ENCODE assay signal across 1 cellular context in the genomic region with DNA sequence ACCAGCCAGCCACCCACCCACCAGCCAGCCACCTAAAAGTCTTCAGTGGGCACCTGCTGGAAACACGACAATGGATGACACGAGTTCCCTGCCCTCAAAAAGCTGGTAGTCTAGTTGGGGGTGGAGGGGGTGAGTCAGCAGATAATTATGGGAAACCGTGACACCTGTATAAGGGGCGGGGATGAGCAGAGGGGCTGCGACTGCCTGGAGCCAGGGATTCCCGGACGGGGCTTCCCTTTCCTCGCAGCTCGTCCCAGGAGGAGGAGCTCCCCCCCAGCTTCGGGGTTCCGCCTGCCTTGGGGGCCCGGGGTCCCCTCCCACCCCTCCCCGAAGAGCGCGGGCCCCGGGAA.
A peak's percentile ranks its signal among the peaks of the same experiment; 100 is the strongest.
TF ChIP-seq lines count a peak whose summit lies in the region.

No MANE protein-coding gene starts in this region.

TF ChIP-seq in A549, 52 proteins besides CTCF, POLR2A, EP300 and RAD21:
- TF ChIP-seq FOSL2 (IDR thresholded peaks at IDR 0.05) (no peak), FOSL2 (CRISPR knock-in tag; IDR thresholded peaks at IDR 0.05) (peak; percentile 62), NFE2L2 (conservative IDR thresholded peaks at IDR 0.05; ENCODE audit: low read length) (peak; percentile 71), CBX8 (IDR thresholded peaks at IDR 0.05) (no peak), NR3C1 (IDR thresholded peaks at IDR 0.05) (no peak), TFCP2L1 (CRISPR knock-in tag; IDR thresholded peaks at IDR 0.05) (no peak), NPAS2 (CRISPR knock-in tag; IDR thresholded peaks at IDR 0.05; ENCODE audit: borderline replicate concordance) (no peak), TP53 (CRISPR knock-in tag; IDR thresholded peaks at IDR 0.05) (no peak), SMC3 (IDR thresholded peaks at IDR 0.05) (no peak), ZNF302 (CRISPR knock-in tag; IDR thresholded peaks at IDR 0.05) (no peak), HEYL (CRISPR knock-in tag; IDR thresholded peaks at IDR 0.05) (no peak), MAFK (IDR thresholded peaks at IDR 0.05; ENCODE audit: partially characterized antibody) (peak; percentile 79), FOXS1 (CRISPR knock-in tag; IDR thresholded peaks at IDR 0.05) (no peak), RNF2 (IDR thresholded peaks at IDR 0.05; ENCODE audit: borderline replicate concordance, low read depth) (no peak), HOXA7 (CRISPR knock-in tag; IDR thresholded peaks at IDR 0.05) (no peak), SREBF2 (IDR thresholded peaks at IDR 0.05) (no peak), MYC (IDR thresholded peaks at IDR 0.05; ENCODE audit: borderline replicate concordance, low read length) (no peak), CEBPB (IDR thresholded peaks at IDR 0.05) (no peak), HOXB5 (CRISPR knock-in tag; IDR thresholded peaks at IDR 0.05) (no peak), CHD4 (IDR thresholded peaks at IDR 0.05; ENCODE audit: borderline replicate concordance) (no peak), KDM5A (IDR thresholded peaks at IDR 0.05) (no peak), EHF (CRISPR knock-in tag; IDR thresholded peaks at IDR 0.05) (no peak)
- TF ChIP-seq, protein P1, sequence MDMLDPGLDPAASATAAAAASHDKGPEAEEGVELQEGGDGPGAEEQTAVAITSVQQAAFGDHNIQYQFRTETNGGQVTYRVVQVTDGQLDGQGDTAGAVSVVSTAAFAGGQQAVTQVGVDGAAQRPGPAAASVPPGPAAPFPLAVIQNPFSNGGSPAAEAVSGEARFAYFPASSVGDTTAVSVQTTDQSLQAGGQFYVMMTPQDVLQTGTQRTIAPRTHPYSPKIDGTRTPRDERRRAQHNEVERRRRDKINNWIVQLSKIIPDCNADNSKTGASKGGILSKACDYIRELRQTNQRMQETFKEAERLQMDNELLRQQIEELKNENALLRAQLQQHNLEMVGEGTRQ (IDR thresholded peaks at IDR 0.05) = no peak
- TF ChIP-seq, protein P2, sequence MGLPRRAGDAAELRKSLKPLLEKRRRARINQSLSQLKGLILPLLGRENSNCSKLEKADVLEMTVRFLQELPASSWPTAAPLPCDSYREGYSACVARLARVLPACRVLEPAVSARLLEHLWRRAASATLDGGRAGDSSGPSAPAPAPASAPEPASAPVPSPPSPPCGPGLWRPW (IDR thresholded peaks at IDR 0.05) = no peak
- TF ChIP-seq, protein P3, sequence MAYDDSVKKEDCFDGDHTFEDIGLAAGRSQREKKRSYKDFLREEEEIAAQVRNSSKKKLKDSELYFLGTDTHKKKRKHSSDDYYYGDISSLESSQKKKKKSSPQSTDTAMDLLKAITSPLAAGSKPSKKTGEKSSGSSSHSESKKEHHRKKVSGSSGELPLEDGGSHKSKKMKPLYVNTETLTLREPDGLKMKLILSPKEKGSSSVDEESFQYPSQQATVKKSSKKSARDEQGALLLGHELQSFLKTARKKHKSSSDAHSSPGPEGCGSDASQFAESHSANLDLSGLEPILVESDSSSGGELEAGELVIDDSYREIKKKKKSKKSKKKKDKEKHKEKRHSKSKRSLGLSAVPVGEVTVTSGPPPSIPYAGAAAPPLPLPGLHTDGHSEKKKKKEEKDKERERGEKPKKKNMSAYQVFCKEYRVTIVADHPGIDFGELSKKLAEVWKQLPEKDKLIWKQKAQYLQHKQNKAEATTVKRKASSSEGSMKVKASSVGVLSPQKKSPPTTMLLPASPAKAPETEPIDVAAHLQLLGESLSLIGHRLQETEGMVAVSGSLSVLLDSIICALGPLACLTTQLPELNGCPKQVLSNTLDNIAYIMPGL (CRISPR knock-in tag; IDR thresholded peaks at IDR 0.05; ENCODE audit: borderline replicate concordance) = no peak
- TF ChIP-seq, protein P4, sequence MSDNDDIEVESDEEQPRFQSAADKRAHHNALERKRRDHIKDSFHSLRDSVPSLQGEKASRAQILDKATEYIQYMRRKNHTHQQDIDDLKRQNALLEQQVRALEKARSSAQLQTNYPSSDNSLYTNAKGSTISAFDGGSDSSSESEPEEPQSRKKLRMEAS (IDR thresholded peaks at IDR 0.05) = no peak; the same call in 1 of the 2 replicates
- TF ChIP-seq, protein P5, sequence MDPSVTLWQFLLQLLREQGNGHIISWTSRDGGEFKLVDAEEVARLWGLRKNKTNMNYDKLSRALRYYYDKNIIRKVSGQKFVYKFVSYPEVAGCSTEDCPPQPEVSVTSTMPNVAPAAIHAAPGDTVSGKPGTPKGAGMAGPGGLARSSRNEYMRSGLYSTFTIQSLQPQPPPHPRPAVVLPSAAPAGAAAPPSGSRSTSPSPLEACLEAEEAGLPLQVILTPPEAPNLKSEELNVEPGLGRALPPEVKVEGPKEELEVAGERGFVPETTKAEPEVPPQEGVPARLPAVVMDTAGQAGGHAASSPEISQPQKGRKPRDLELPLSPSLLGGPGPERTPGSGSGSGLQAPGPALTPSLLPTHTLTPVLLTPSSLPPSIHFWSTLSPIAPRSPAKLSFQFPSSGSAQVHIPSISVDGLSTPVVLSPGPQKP (IDR thresholded peaks at IDR 0.05; ENCODE audit: low read depth, low read length) = no peak
